Comparison of ENCODE assay signal across 30 cellular contexts in the genomic region with DNA sequence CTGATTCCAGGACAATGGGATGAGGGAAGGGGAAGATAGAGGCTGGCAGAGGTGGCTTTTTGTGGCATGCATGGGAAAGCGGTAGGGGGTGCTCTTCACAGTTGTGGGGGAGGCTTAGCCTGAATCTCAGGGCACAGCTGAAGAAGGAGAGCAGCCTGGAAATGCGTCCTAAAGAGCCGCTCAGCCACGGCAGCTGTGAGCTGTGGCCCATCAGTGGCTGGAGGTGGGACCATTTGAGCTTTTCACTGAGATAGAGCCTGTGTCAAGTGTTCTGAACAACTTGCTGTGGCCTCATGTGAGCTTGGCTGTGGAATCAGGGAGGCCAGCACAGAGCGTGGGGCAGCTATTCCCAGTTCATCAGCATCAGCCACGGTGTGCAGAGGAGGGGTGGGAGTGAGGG.
"Had no signal": no experiment of that assay in that cellular context is flagged by ENCODE, and none has a peak within 500 bp of the region (broad histone marks: within the 10 kb centered on the region; RNA-seq: fewer than 3 reads in every experiment).

No MANE protein-coding gene starts in this region.

- H3K36me3 Mint-ChIP-seq: activated naive CD4-positive, alpha-beta T cell treated with anti-CD3 and anti-CD28 coated beads, Interleukin-2, amount 50 U/mL, for 24 hours; brain had no signal

- ATAC-seq: activated CD8-positive, alpha-beta T cell treated with anti-CD3 and anti-CD28 coated beads, Interleukin-2, amount 10 ng/mL, durations not matched to agents 7 days and 5 days; activated naive CD8-positive, alpha-beta T cell treated with anti-CD3 and anti-CD28 coated beads, Interleukin-2, amount 50 U/mL, for 24 hours; Right ventricle myocardium inferior had no signal

- DNase-seq: activated CD4-positive, alpha-beta T cell treated with anti-CD3 and anti-CD28 coated beads, Interleukin-2, amount 10 ng/mL, durations not matched to agents 24 days and 14 days; activated CD4-positive, alpha-beta T cell treated with anti-CD3 and anti-CD28 coated beads, Interleukin-2, amount 50 U/mL, for 48 hours; activated CD4-positive, CD25-positive, alpha-beta regulatory T cell; activated CD8-positive, alpha-beta T cell treated with anti-CD3 and anti-CD28 coated beads, Interleukin-2, amount 10 ng/mL, durations not matched to agents 7 days and 5 days; activated gamma-delta T cell; activated naive CD4-positive, alpha-beta T cell treated with Interleukin-2 at 50 U/mL for 16 hours; activated naive CD8-positive, alpha-beta T cell treated with anti-CD3 and anti-CD28 coated beads, Interleukin-2, amount 50 U/mL, for 24 hours; activated T-cell treated with anti-CD3 and anti-CD28 coated beads, Interleukin-2, amount 50 U/mL, for 24 hours; anterior cingulate cortex; caudate nucleus; cerebellar nuclear complex; NCI-H1092 treated with DMSO at 0.1 percent for 48 hours; NCI-H1417; NCI-H146; NCI-H187; NCI-H2029 treated with DMSO at 0.1 percent for 48 hours; NCI-H2107; NCI-H2171; NCI-H446 treated with DMSO at 0.1 percent for 48 hours; NCI-H524; NK-92 treated with Interleukin-12 subunit alpha and Interleukin-12 subunit beta, amount 100 ng/mL, for 24 hours; PC-9; SW 1271; T-helper 1 cell; T-helper 2 cell; T-helper 9 cell had no signal

- H3K9me3 Mint-ChIP-seq: activated CD4-positive, alpha-beta T cell treated with anti-CD3 and anti-CD28 coated beads, Interleukin-2, amount 10 ng/mL, durations not matched to agents 24 days and 14 days; activated naive CD4-positive, alpha-beta T cell treated with anti-CD3 and anti-CD28 coated beads, Interleukin-2, amount 50 U/mL, for 24 hours; activated naive CD8-positive, alpha-beta T cell treated with anti-CD3 and anti-CD28 coated beads, Interleukin-2, amount 50 U/mL, for 24 hours; activated T-cell treated with anti-CD3 and anti-CD28 coated beads, Interleukin-2, amount 50 U/mL, for 24 hours; activated T-helper 2 cell treated with anti-CD3 and anti-CD28 coated beads, Interferon-gamma antibody, Interleukin-2, Interleukin-4, amounts not matched to agents 10 μg/mL and 5 μg/mL and 100 μg/mL, durations not matched to agents 14 hours and 24 hours and 36 hours; brain had no signal

- H3K4me3 Mint-ChIP-seq: activated CD4-positive, alpha-beta T cell treated with anti-CD3 and anti-CD28 coated beads, Interleukin-2, amount 10 ng/mL, durations not matched to agents 24 days and 14 days; activated CD8-positive, alpha-beta T cell treated with anti-CD3 and anti-CD28 coated beads, Interleukin-2, amount 10 ng/mL, durations not matched to agents 7 days and 5 days; activated naive CD4-positive, alpha-beta T cell treated with anti-CD3 and anti-CD28 coated beads, Interleukin-2, amount 50 U/mL, for 24 hours; activated naive CD8-positive, alpha-beta T cell treated with anti-CD3 and anti-CD28 coated beads, Interleukin-2, amount 50 U/mL, for 24 hours; activated T-cell treated with anti-CD3 and anti-CD28 coated beads, Interleukin-2, amount 50 U/mL, for 24 hours; brain had no signal

- H3K27me3 Mint-ChIP-seq: brain had no signal

- H3K27ac Mint-ChIP-seq: activated CD4-positive, alpha-beta T cell treated with anti-CD3 and anti-CD28 coated beads, Interleukin-2, amount 10 ng/mL, durations not matched to agents 24 days and 14 days; activated CD8-positive, alpha-beta T cell treated with anti-CD3 and anti-CD28 coated beads, Interleukin-2, amount 10 ng/mL, durations not matched to agents 7 days and 5 days; activated naive CD4-positive, alpha-beta T cell treated with anti-CD3 and anti-CD28 coated beads, Interleukin-2, amount 50 U/mL, for 24 hours; activated naive CD8-positive, alpha-beta T cell treated with anti-CD3 and anti-CD28 coated beads, Interleukin-2, amount 50 U/mL, for 24 hours; activated T-cell treated with anti-CD3 and anti-CD28 coated beads, Interleukin-2, amount 50 U/mL, for 24 hours; activated T-helper 2 cell treated with anti-CD3 and anti-CD28 coated beads, Interferon-gamma antibody, Interleukin-2, Interleukin-4, amounts not matched to agents 10 μg/mL and 5 μg/mL and 100 μg/mL, durations not matched to agents 14 hours and 24 hours and 36 hours had no signal
